Comparison of ENCODE assay signal across 8 cellular contexts in the genomic region with DNA sequence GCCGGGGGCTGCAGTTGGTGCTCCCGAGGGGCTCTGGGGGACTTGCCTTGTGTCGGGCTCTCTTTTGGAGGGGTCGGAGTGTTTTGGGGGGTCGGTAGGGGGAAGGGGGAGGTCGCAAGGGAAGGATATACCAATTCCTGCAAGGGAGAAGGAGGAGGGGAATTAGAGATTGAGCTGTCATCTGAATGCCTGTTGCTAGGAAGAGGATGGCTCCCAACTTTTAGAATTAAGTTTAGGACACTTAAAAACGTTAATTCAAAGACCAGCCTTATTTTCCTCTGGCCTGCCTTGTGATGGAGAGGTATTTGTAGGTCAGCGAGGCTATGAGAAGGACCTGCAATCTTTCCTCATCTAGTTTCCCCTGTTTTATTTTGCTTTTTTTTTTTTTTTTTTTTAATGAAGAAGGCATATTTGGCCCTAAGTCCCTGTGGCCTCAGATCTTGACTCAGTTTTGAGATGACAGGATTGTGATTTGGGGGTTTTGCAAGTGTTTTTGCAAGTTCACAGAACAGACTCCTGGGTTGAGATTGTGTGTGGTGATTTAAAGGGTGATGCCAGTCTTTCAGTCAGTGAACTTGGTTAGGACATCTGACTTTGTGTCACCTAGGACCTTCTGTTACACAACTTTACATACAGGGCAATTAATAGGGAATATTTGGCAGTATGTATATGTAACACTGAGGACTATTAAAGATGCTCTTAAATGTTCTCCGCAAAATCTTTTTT. TPM values are rescaled to one million over a fixed set of nuclear protein-coding genes. Genes with fewer than 3 reads are reported as not detected.
DNase-seq lines count a peak whose midpoint lies in the region; ATAC-seq and TF ChIP-seq lines count a peak whose summit lies in the region.

No MANE protein-coding gene starts in this region.

- H3K4me3 Mint-ChIP-seq in activated T-cell treated with anti-CD3 and anti-CD28 coated beads, Interleukin-2, amount 50 U/mL, for 72 hours: peak overlapping the region; percentile 91 to 97
- H3K4me3 Mint-ChIP-seq in activated B cell treated with CpG ODN at 0.5 μM for 24 hours: peak overlapping the region; percentile 99

- H3K36me3 Mint-ChIP-seq in activated T-cell treated with anti-CD3 and anti-CD28 coated beads, Interleukin-2, amount 50 U/mL, for 72 hours (ENCODE audit: insufficient read depth in 2 of 2): peaks cover 0 to 8% of the 10 kb centered on the region in 2 donors
- H3K36me3 Mint-ChIP-seq in activated B cell treated with CpG ODN at 0.5 μM for 24 hours (ENCODE audit: low read depth): peaks cover 9% of the 10 kb centered on the region

- peaks cover 0 to 52% (median 32%) of the 10 kb centered on the region in 12 donors for H3K4me1 ChIP-seq in heart left ventricle

- intact Hi-C loops in activated B cell treated with CpG ODN at 0.5 μM for 24 hours (cut with micrococcal nuclease) (loop anchor here (5.0 to 10.0 kb wide), 2 partner anchors 971 to 1184 kb away; partner anchors contain the start of genes CCDC83 and PICALM), heart left ventricle (cut with DNase I) (loop anchor here in 7 of 10 donors (1.0 to 10.0 kb wide), 5 partner anchors 51 to 98 kb away; partner anchors contain the start of gene FZD4 (in 4 of the 7))

- no peaks in the 10 kb centered on the region for H3K9me3 ChIP-seq in heart left ventricle

- WGBS in heart left ventricle, 4 donors: 10 to 11% (median 11%) methylated on average over 9 of the region's 9 CpGs

- H3K9me3 Mint-ChIP-seq in activated T-cell treated with anti-CD3 and anti-CD28 coated beads, Interleukin-2, amount 50 U/mL, for 72 hours: no peaks in the 10 kb centered on the region
- H3K9me3 Mint-ChIP-seq in activated B cell treated with CpG ODN at 0.5 μM for 24 hours: no peaks in the 10 kb centered on the region

- peak overlapping the region; percentile 82 to 96 (median 88) for H3K27ac ChIP-seq in heart left ventricle

- peak; percentile 11 to 19 for DNase-seq in activated T-cell treated with anti-CD3 and anti-CD28 coated beads, Interleukin-2, amount 50 U/mL, for 72 hours
- no peak for DNase-seq in activated T-cell treated with anti-CD3 and anti-CD28 coated beads, Interleukin-2, amount 50 U/mL, for 48 hours
- DNase-seq in activated B cell treated with CpG ODN at 0.5 μM for 24 hours (no peak), heart left ventricle (no peak), retinal pigment epithelial cell (ENCODE audit: low read depth) (no peak), putamen (ENCODE audit: low spot score) (no peak), middle frontal gyrus (ENCODE audit: extremely low spot score, low spot score) (no peak)

- TF ChIP-seq CTCF in activated B cell treated with CpG ODN at 0.5 μM for 24 hours (IDR thresholded peaks at IDR 0.05): no peak
- no peak for TF ChIP-seq CTCF in heart left ventricle (IDR thresholded peaks at IDR 0.05)
- no peak for TF ChIP-seq CTCF in retinal pigment epithelial cell (conservative IDR thresholded peaks at IDR 0.05; ENCODE audit: low read depth, low read length)

- peak in 1 of 2 donors; percentile 10 for ATAC-seq in activated T-cell treated with anti-CD3 and anti-CD28 coated beads, Interleukin-2, amount 50 U/mL, for 72 hours (replicated peaks in 1 of 2)
- ATAC-seq in activated B cell treated with CpG ODN at 0.5 μM for 24 hours (ENCODE audit: low read depth) (no peak), heart left ventricle (peak in 3 of 4 donors; percentile 7 to 20 (median 9)), GM19328 (IDR thresholded peaks at IDR 0.05; ENCODE audit: unreplicated experiment) (no peak)

- H3K4me1 Mint-ChIP-seq in activated T-cell treated with anti-CD3 and anti-CD28 coated beads, Interleukin-2, amount 50 U/mL, for 72 hours (ENCODE audit: low read depth): peaks cover 45% of the 10 kb centered on the region
- H3K4me1 Mint-ChIP-seq in activated B cell treated with CpG ODN at 0.5 μM for 24 hours: peaks cover 34% of the 10 kb centered on the region

- CTCF ChIA-PET in activated B cell treated with CpG ODN at 0.5 μM for 24 hours (lab: Charles Lee): interaction anchor here (0.8 kb wide), 1 partner anchor 13 kb away, joined by 3 read pairs; no protein-coding TSS in a partner anchor

- peak overlapping the region; percentile 92 for H3K27ac Mint-ChIP-seq in activated T-cell treated with anti-CD3 and anti-CD28 coated beads, Interleukin-2, amount 50 U/mL, for 72 hours
- peak overlapping the region; percentile 75 for H3K27ac Mint-ChIP-seq in activated B cell treated with CpG ODN at 0.5 μM for 24 hours

- H3K27me3 Mint-ChIP-seq in activated T-cell treated with anti-CD3 and anti-CD28 coated beads, Interleukin-2, amount 50 U/mL, for 72 hours (ENCODE audit: low read depth): no peaks in the 10 kb centered on the region
- H3K27me3 Mint-ChIP-seq in activated B cell treated with CpG ODN at 0.5 μM for 24 hours: no peaks in the 10 kb centered on the region

- H3K4me3 ChIP-seq in heart left ventricle: peak overlapping the region; percentile 39 to 94 (median 87)
- H3K4me3 ChIP-seq in retinal pigment epithelial cell (ENCODE audit: low read length): peak overlapping the region; percentile 96

- TF ChIP-seq POLR2A in heart left ventricle (IDR thresholded peaks at IDR 0.05): no peak

- no peaks in the 10 kb centered on the region for H3K27me3 ChIP-seq in heart left ventricle

- POLR2A ChIA-PET in activated B cell treated with CpG ODN at 0.5 μM for 24 hours (lab: Charles Lee): no interaction called here

- H3K36me3 ChIP-seq in heart left ventricle: peaks cover 0 to 9% (median 5%) of the 10 kb centered on the region in 9 donors

RNA-seq across cellular contexts. Expression of gene TMEM135, which starts 0.7 kb away (rescaled TPM):
- total RNA-seq in activated T-cell treated with anti-CD3 and anti-CD28 coated beads, Interleukin-2, amount 50 U/mL, for 72 hours: 10 to 100 TPM; 30.8 to 32.7 TPM
- total RNA-seq in activated B cell treated with CpG ODN at 0.5 μM for 24 hours: 7.4 and 10.1 TPM in 2 replicates
- total RNA-seq in heart left ventricle: 10 to 100 TPM; 11.6 to 22.7 (median 15.0) TPM
- 1 to 10 TPM; 3.9 to 6.0 TPM for polyA plus RNA-seq in heart left ventricle

Comparison
In these comparisons a context has a peak if more than half of its experiments do, and no peak if none do; other contexts are left out.
1. DNase-seq: peak in activated T-cell treated with anti-CD3 and anti-CD28 coated beads, Interleukin-2, amount 50 U/mL, for 72 hours (2 of 2); none in activated T-cell treated with anti-CD3 and anti-CD28 coated beads, Interleukin-2, amount 50 U/mL, for 48 hours (0 of 2), activated B cell treated with CpG ODN at 0.5 μM for 24 hours (single experiment), heart left ventricle (0 of 5), retinal pigment epithelial cell (single experiment), putamen (single experiment) and middle frontal gyrus (single experiment).
2. ATAC-seq: peak in heart left ventricle (3 of 4); none in activated B cell treated with CpG ODN at 0.5 μM for 24 hours (single experiment) and GM19328 (single experiment).